In genomic region chr5:151123897-151124751, GRCh38 we compare ENCODE assay signal across 8 cellular contexts. TPM values are rescaled to one million over a fixed set of nuclear protein-coding genes. Genes with fewer than 3 reads are reported as not detected.
DNase-seq lines count a peak whose midpoint lies in the region; ATAC-seq, FAIRE-seq and TF ChIP-seq lines count a peak whose summit lies in the region.

No MANE protein-coding gene starts in this region.

- H3K9me3 ChIP-seq in K562 (replicated peaks; ENCODE audit: control insufficient read depth, insufficient read depth, low read depth, low read length) (no peaks in the 10 kb centered on the region), prostate gland (no peaks in the 10 kb centered on the region), vagina (no peaks in the 10 kb centered on the region)

- no peaks in the 10 kb centered on the region for H3K79me2 ChIP-seq in K562 (ENCODE audit: control insufficient read depth, insufficient read depth, low read length)

- TF ChIP-seq POLR2A in K562 (conservative IDR thresholded peaks at IDR 0.05) (no peak), prostate gland (IDR thresholded peaks at IDR 0.05) (no peak), vagina (IDR thresholded peaks at IDR 0.05) (no peak)

- no peaks in the 10 kb centered on the region for H4K20me1 ChIP-seq in K562 (replicated peaks; ENCODE audit: control insufficient read depth, insufficient read depth, low read length)

- peak; percentile 24 to 47 for DNase-seq in activated CD4-positive, alpha-beta T cell treated with anti-CD3 and anti-CD28 coated beads for 4 hours
- no peak for DNase-seq in activated CD4-positive, alpha-beta T cell treated with anti-CD3 and anti-CD28 coated beads for 1 hour
- DNase-seq in NCI-H2171 treated with DMSO at 0.1 percent for 48 hours (lab: John Stamatoyannopoulos, UW) (peak; percentile 74), K562 (ENCODE audit: extremely low read depth in 1 of 4, low spot score in 3 of 4) (no peak), prostate gland (ENCODE audit: low spot score) (peak; percentile 40), vagina (ENCODE audit: extremely low spot score in 2 of 2) (no peak), DMS153 treated with DMSO at 0.1 percent for 48 hours (lab: John Stamatoyannopoulos, UW; ENCODE audit: unreplicated experiment) (no peak)

- H3K36me3 ChIP-seq in K562 (ENCODE audit: control insufficient read depth, insufficient read depth, low read length) = no peaks in the 10 kb centered on the region
- peaks cover 0 to 12% of the 10 kb centered on the region in 2 donors for H3K36me3 ChIP-seq in prostate gland
- peaks cover 0 to 44% of the 10 kb centered on the region in 2 donors for H3K36me3 ChIP-seq in vagina

- peaks cover 4% of the 10 kb centered on the region for H3K9me1 ChIP-seq in K562 (ENCODE audit: control insufficient read depth, insufficient read depth, low read length)

- no peak overlapping the region for H3K27ac ChIP-seq in K562 (ENCODE audit: extremely low read depth, low read depth, low read length)
- H3K27ac ChIP-seq in prostate gland = peak overlapping the region in 1 of 2 donors; percentile 9
- no peak overlapping the region for H3K27ac ChIP-seq in vagina

- ATAC-seq in HG02759 (IDR thresholded peaks at IDR 0.05; ENCODE audit: unreplicated experiment) (peak; percentile 91), K562 (no peak)

- WGBS in K562 (ENCODE audit: insufficient coverage, low coverage, missing lambda C conversion rate) = 26% methylated on average over 17 of the region's 17 CpGs
- WGBS in prostate gland = 70% methylated on average over 17 of the region's 17 CpGs

- FAIRE-seq in K562 (lab: Jason Lieb, UNC) = no peak

- POLR2A ChIA-PET in K562 (lab: Yijun Ruan, JAX) = interaction anchor here (0.6 to 1.1 kb wide), 5 partner anchors 41 to 172 kb away, joined by 3 to 4 read pairs (median 3); no protein-coding TSS in a partner anchor

- TF ChIP-seq RAD21 in K562 (CRISPR knock-in tag; conservative IDR thresholded peaks at IDR 0.05 in 1 of 2, IDR thresholded peaks at IDR 0.05 in 1 of 2) = no peak

- no peak overlapping the region for H3K4me2 ChIP-seq in K562 (ENCODE audit: insufficient read depth, low read length)

- no peak for TF ChIP-seq EP300 in K562 (IDR thresholded peaks at IDR 0.05; ENCODE audit: low read length)

- no peak overlapping the region for H3K4me3 ChIP-seq in K562
- no peak overlapping the region for H3K4me3 ChIP-seq in prostate gland
- no peak overlapping the region for H3K4me3 ChIP-seq in vagina

- H3K9ac ChIP-seq in K562 (ENCODE audit: insufficient read depth in 1 of 2, low read depth in 2 of 2, low read length in 2 of 2) = no peak overlapping the region; a peak in 1 of 4 replicates

- TF ChIP-seq CTCF in K562 (IDR thresholded peaks at IDR 0.05 in 2 of 3, conservative IDR thresholded peaks at IDR 0.05 in 1 of 3; ENCODE audit: insufficient read depth in 2 of 3, low read depth in 1 of 3, low read length in 3 of 3) = no peak
- no peak for TF ChIP-seq CTCF in prostate gland (IDR thresholded peaks at IDR 0.05)
- TF ChIP-seq CTCF in vagina (IDR thresholded peaks at IDR 0.05) = no peak

- no TSS peak for BruUV-seq in K562 (replicated peaks; lab: Mats Ljungman, UMichigan)

- intact Hi-C loops in K562 (cut with micrococcal nuclease) = no loop called here
- intact Hi-C loops in prostate gland (cut with DNase I) = no loop called here
- intact Hi-C loops in vagina (cut with DNase I) = no loop called here

- in situ Hi-C loops in K562 (cut with MboI) = loop anchor here (5.0 to 10.0 kb wide), 3 partner anchors 38 to 401 kb away; no protein-coding TSS in a partner anchor

- H3K4me1 ChIP-seq in K562 (replicated peaks in 1 of 2; ENCODE audit: control insufficient read depth in 2 of 2, insufficient read depth in 2 of 2, low read length in 2 of 2) (peaks cover 7 to 8% of the 10 kb centered on the region in 2 experiments; a peak in 4 of 5 replicates), prostate gland (replicated peaks) (no peaks in the 10 kb centered on the region), vagina (no peaks in the 10 kb centered on the region)

- CTCF ChIA-PET in K562 (lab: Yijun Ruan, JAX; ENCODE audit: low intra/inter-chr PET ratio) = interaction anchor here (0.5 to 0.6 kb wide), 2 partner anchors 20 to 35 kb away, joined by 3 to 4 read pairs; no protein-coding TSS in a partner anchor

- H3K27me3 ChIP-seq in K562 (ENCODE audit: control insufficient read depth in 2 of 2, insufficient read depth in 2 of 2, low read length in 2 of 2) = 0 out of 5 replicates have a peak, but pooled peaks cover 0 to 8% of the 10 kb centered on the region in 2 experiments
- no peaks in the 10 kb centered on the region for H3K27me3 ChIP-seq in prostate gland (replicated peaks; ENCODE audit: insufficient read depth)
- H3K27me3 ChIP-seq in vagina = no peaks in the 10 kb centered on the region

- H2AFZ ChIP-seq in K562 (ENCODE audit: low read depth, low read length) = no peak overlapping the region

TF ChIP-seq in K562, 482 proteins besides CTCF, POLR2A, EP300 and RAD21:
- TF ChIP-seq EHMT2 (IDR thresholded peaks at IDR 0.05) (no peak), NFIC (IDR thresholded peaks at IDR 0.05) (peak; percentile 44)

RNA-seq across cellular contexts. Expression of gene ANXA6, which starts 33.5 kb away (rescaled TPM):
- 14.4 and 15.9 TPM in 2 replicates for total RNA-seq in K562 (2011; cell fraction: chromatin; rRNA removed; ENCODE audit: low replicate concordance)
- total RNA-seq in K562 (2011; cell fraction: nucleolus; rRNA removed) = 6.0 and 8.9 TPM in 2 replicates
- total RNA-seq in K562 (2011; cell fraction: nucleoplasm; rRNA removed) = 11.6 and 11.7 TPM in 2 replicates
- 8.1 and 11.8 TPM in 2 replicates for total RNA-seq in K562 (2014; rRNA removed)
- total RNA-seq in K562 (2014; rRNA removed; fragmentation: Illumina TruSeq; extraction: Trizol) = 7.8 and 9.6 TPM in 2 replicates
- 12.0 and 13.2 TPM in 2 replicates for total RNA-seq in K562 (2015; rRNA removed; fragmentation: Illumina TruSeq; extraction: Trizol)
- 11.6 and 12.0 TPM in 2 replicates for total RNA-seq in K562 (2021)
- polyA plus RNA-seq in K562 (2011; rRNA removed) = 8.1 and 27.2 TPM in 2 replicates
- 7.1 and 33.5 TPM in 2 replicates for polyA plus RNA-seq in K562 (2011; cell fraction: cytosol; rRNA removed)
- 5.0 and 18.8 TPM in 2 replicates for polyA plus RNA-seq in K562 (2011; cell fraction: nucleus; rRNA removed)
- polyA plus RNA-seq in K562 (2012) = 13.5 and 16.9 TPM in 2 replicates
- polyA plus RNA-seq in K562 (2014; fragmentation: Illumina TruSeq; extraction: Trizol) = 10.1 and 10.4 TPM in 2 replicates
- polyA plus RNA-seq in K562 (2014; fragmentation: Nextera tagmentation; extraction: Ambion mirVana) = 1 to 10 TPM in 1 of 2 experiments, under 1 TPM in 1; 0.70 to 1.9 TPM
- 8.3 and 8.8 TPM in 2 replicates for polyA plus RNA-seq in K562 (2014; rRNA removed)
- polyA minus RNA-seq in K562 (2011; rRNA and poly(A)+ RNA removed) = 11.3 and 36.0 TPM in 2 replicates
- 5.2 and 14.0 TPM in 2 replicates for polyA minus RNA-seq in K562 (2011; cell fraction: cytosol; rRNA and poly(A)+ RNA removed)
- polyA minus RNA-seq in K562 (2011; cell fraction: nucleus; rRNA and poly(A)+ RNA removed) = 6.1 and 27.3 TPM in 2 replicates
- total RNA-seq in prostate gland = 100 to 1,000 TPM in 1 of 2 donors, 10 to 100 TPM in 1; 85.7 to 184 TPM
- total RNA-seq in vagina = 190 TPM

RNA-seq across cellular contexts. Expression of gene TNIP1, which starts 43.3 kb away (rescaled TPM):
- 107 and 139 TPM in 2 replicates for total RNA-seq in K562 (2011; cell fraction: chromatin; rRNA removed; ENCODE audit: low replicate concordance)
- 57.9 and 62.4 TPM in 2 replicates for total RNA-seq in K562 (2011; cell fraction: nucleolus; rRNA removed)
- total RNA-seq in K562 (2011; cell fraction: nucleoplasm; rRNA removed) = 79.0 and 111 TPM in 2 replicates
- total RNA-seq in K562 (2014; rRNA removed) (40.5 and 41.2 TPM in 2 replicates), K562 (2014; rRNA removed; fragmentation: Illumina TruSeq; extraction: Trizol) (13.9 and 18.4 TPM in 2 replicates), K562 (2015; rRNA removed; fragmentation: Illumina TruSeq; extraction: Trizol) (24.1 and 24.5 TPM in 2 replicates), K562 (2021) (41.0 and 42.6 TPM in 2 replicates), prostate gland (10 to 100 TPM; 61.9 to 81.6 TPM), vagina (92.6 TPM)
- polyA plus RNA-seq in K562 (2011; rRNA removed) (26.9 and 35.4 TPM in 2 replicates), K562 (2014; fragmentation: Illumina TruSeq; extraction: Trizol) (25.3 and 26.4 TPM in 2 replicates), K562 (2014; fragmentation: Nextera tagmentation; extraction: Ambion mirVana) (under 1 TPM; 0.46 to 0.99 TPM), K562 (2014; rRNA removed) (24.6 and 33.5 TPM in 2 replicates)
- 23.2 and 26.3 TPM in 2 replicates for polyA plus RNA-seq in K562 (2011; cell fraction: cytosol; rRNA removed)
- 43.5 and 44.0 TPM in 2 replicates for polyA plus RNA-seq in K562 (2011; cell fraction: nucleus; rRNA removed)
- polyA plus RNA-seq in K562 (2012) = 37.0 and 57.9 TPM in 2 replicates
- polyA minus RNA-seq in K562 (2011; rRNA and poly(A)+ RNA removed) = 50.2 and 55.3 TPM in 2 replicates
- polyA minus RNA-seq in K562 (2011; cell fraction: cytosol; rRNA and poly(A)+ RNA removed) = 31.5 and 54.0 TPM in 2 replicates
- polyA minus RNA-seq in K562 (2011; cell fraction: nucleus; rRNA and poly(A)+ RNA removed) = 33.0 and 56.4 TPM in 2 replicates

Comparison
In these comparisons a context has a peak if more than half of its experiments do, and no peak if none do; other contexts are left out.
1. DNase-seq: peak in activated CD4-positive, alpha-beta T cell treated with anti-CD3 and anti-CD28 coated beads for 4 hours (2 of 2), NCI-H2171 treated with DMSO at 0.1 percent for 48 hours (single experiment) and prostate gland (single experiment); none in activated CD4-positive, alpha-beta T cell treated with anti-CD3 and anti-CD28 coated beads for 1 hour (single experiment), K562 (0 of 4), vagina (0 of 2) and DMS153 treated with DMSO at 0.1 percent for 48 hours (single experiment).
2. RNA of gene ANXA6, which starts 33.5 kb away (total RNA-seq): 190 TPM in vagina (single experiment) and 85.7 to 184 TPM in prostate gland; 6.0 to 15.9 TPM in K562; every median in the first group is over 4 times any median in the second.